In the genomic region with DNA sequence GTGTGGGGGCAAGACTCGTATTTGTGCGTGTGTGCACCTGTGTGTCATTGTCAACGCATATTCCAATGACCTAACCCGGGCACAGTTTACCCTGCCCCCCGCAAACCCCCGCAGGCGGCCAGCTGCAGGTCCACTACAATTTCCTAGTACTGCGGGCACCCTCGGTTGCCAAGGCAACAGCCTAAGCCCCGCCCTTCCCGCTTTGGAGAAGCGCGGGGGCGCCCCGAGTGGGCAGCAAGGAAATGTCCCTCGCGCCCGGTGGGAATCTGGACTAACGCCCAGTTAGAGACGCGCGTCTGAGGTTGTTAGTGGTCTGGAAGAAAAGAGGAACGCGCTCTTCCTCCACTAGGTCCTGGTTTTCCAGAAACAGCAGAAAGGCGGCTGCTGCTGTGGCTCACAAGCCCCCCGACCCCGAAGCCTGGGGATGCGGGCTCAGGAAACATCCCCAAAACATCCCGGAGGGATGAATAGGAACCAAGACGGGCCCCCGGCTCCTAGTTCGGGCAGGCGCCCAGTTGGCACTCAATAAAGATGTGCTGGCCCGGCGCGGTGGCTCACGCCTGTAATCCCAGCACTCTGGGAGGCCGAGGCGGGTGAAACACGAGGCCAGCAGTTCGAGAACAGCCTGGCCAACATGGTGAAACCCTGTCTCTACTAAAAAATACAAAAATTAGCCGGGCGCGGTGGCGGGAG, we compare ENCODE assay signal across 8 cellular contexts. TPM values are rescaled to one million over a fixed set of nuclear protein-coding genes. Genes with fewer than 3 reads are reported as not detected.
DNase-seq lines count a peak whose midpoint lies in the region; ATAC-seq and TF ChIP-seq lines count a peak whose summit lies in the region.

No MANE protein-coding gene starts in this region.

- no peak overlapping the region for H3K27ac Mint-ChIP-seq in Calu3 (ENCODE audit: unreplicated experiment)
- H3K27ac Mint-ChIP-seq in activated naive CD4-positive, alpha-beta T cell treated with anti-CD3 and anti-CD28 coated beads, Interleukin-2, amount 50 U/mL, for 24 hours: no peak overlapping the region

- H3K4me3 Mint-ChIP-seq in Calu3 (ENCODE audit: low read depth, unreplicated experiment): peak overlapping the region; percentile 99
- peak overlapping the region; percentile 91 for H3K4me3 Mint-ChIP-seq in activated naive CD4-positive, alpha-beta T cell treated with anti-CD3 and anti-CD28 coated beads, Interleukin-2, amount 50 U/mL, for 24 hours

- H3K36me3 ChIP-seq in Loucy (ENCODE audit: insufficient read depth, low read length): no peaks in the 10 kb centered on the region

- no peaks in the 10 kb centered on the region for H3K9me3 Mint-ChIP-seq in Calu3 (ENCODE audit: low read depth, unreplicated experiment)
- no peaks in the 10 kb centered on the region for H3K9me3 Mint-ChIP-seq in activated naive CD4-positive, alpha-beta T cell treated with anti-CD3 and anti-CD28 coated beads, Interleukin-2, amount 50 U/mL, for 24 hours

- peaks cover 20% of the 10 kb centered on the region for H3K4me1 Mint-ChIP-seq in Calu3 (ENCODE audit: low read depth, unreplicated experiment)
- H3K4me1 Mint-ChIP-seq in activated naive CD4-positive, alpha-beta T cell treated with anti-CD3 and anti-CD28 coated beads, Interleukin-2, amount 50 U/mL, for 24 hours: peaks cover 29% of the 10 kb centered on the region

- H3K36me3 Mint-ChIP-seq in Calu3 (ENCODE audit: insufficient read depth, unreplicated experiment): peaks cover 19% of the 10 kb centered on the region
- no peaks in the 10 kb centered on the region for H3K36me3 Mint-ChIP-seq in activated naive CD4-positive, alpha-beta T cell treated with anti-CD3 and anti-CD28 coated beads, Interleukin-2, amount 50 U/mL, for 24 hours

- no peaks in the 10 kb centered on the region for H4K20me1 ChIP-seq in Loucy (ENCODE audit: insufficient read depth, low read length, poor library complexity, severe bottlenecking)

- CTCF ChIA-PET in Calu3 (lab: Charles Lee): no interaction called here

- H3K79me2 ChIP-seq in Loucy (ENCODE audit: insufficient read depth, low read length): peaks cover 20% of the 10 kb centered on the region

- H3K27me3 Mint-ChIP-seq in Calu3 (ENCODE audit: unreplicated experiment): no peaks in the 10 kb centered on the region
- no peaks in the 10 kb centered on the region for H3K27me3 Mint-ChIP-seq in activated naive CD4-positive, alpha-beta T cell treated with anti-CD3 and anti-CD28 coated beads, Interleukin-2, amount 50 U/mL, for 24 hours

- H3K9me3 ChIP-seq in Loucy (ENCODE audit: insufficient read depth, low read depth, low read length): no peaks in the 10 kb centered on the region

- H3K4me2 ChIP-seq in Loucy (ENCODE audit: low read depth, low read length, poor library complexity, severe bottlenecking): peak overlapping the region; percentile 99

- peaks cover 7% of the 10 kb centered on the region; the same call in 1 of the 2 replicates for H3F3A ChIP-seq in Loucy (ENCODE audit: low read depth)

- DNase-seq in Calu3 (no peak), Right ventricle myocardium superior (peak; percentile 85), occipital lobe (lab: John Stamatoyannopoulos, UW) (peak; percentile 75), NCI-H226 (no peak)

- intact Hi-C loops in Calu3 (cut with micrococcal nuclease; ENCODE audit: unreplicated experiment) (no loop called here), Right ventricle myocardium superior (cut with DNase I) (no loop called here)

- no TSS peak for BruUV-seq in Calu3 (replicated peaks; lab: Mats Ljungman, UMichigan)

- peaks cover 35% of the 10 kb centered on the region for H3K4me1 ChIP-seq in Loucy (ENCODE audit: insufficient read depth, low read length, poor library complexity, severe bottlenecking)

- H3K9ac ChIP-seq in Loucy (ENCODE audit: low read depth, low read length, poor library complexity, severe bottlenecking): peak overlapping the region; percentile 95

- TF ChIP-seq CTCF in Calu3 (IDR thresholded peaks at IDR 0.05; ENCODE audit: unreplicated experiment) (no peak), Loucy (conservative IDR thresholded peaks at IDR 0.05; ENCODE audit: low read length) (peak; percentile 18; the same call in 1 of the 2 replicates)

- no peaks in the 10 kb centered on the region for H3K27me3 ChIP-seq in Loucy (ENCODE audit: insufficient read depth, low read length, poor library complexity, severe bottlenecking)

- H3K4me3 ChIP-seq in Loucy (ENCODE audit: low read length, poor library complexity, severe bottlenecking): peak overlapping the region; percentile 97

- H2AFZ ChIP-seq in Loucy (ENCODE audit: low read length): no peak overlapping the region

- no peaks in the 10 kb centered on the region for H3K9me2 ChIP-seq in Loucy (replicated peaks; ENCODE audit: low read depth, low read length)

- ATAC-seq in Right ventricle myocardium superior (ENCODE audit: poor library complexity): no peak
- ATAC-seq in GM18519 (IDR thresholded peaks at IDR 0.05; ENCODE audit: low FRiP score, unreplicated experiment): no peak
- ATAC-seq in HG03439 (IDR thresholded peaks at IDR 0.05; ENCODE audit: unreplicated experiment): no peak

RNA-seq across cellular contexts. Expression of gene ABHD14A, which starts 1.1 kb away (rescaled TPM):
- total RNA-seq in Calu3 (2022) (6.6 and 7.3 TPM in 2 replicates), Right ventricle myocardium superior (27.5 TPM), occipital lobe (20.6 TPM)

RNA-seq across cellular contexts. Expression of gene ABHD14B, which starts 2.2 kb away (rescaled TPM):
- total RNA-seq in Calu3 (2022) (39.8 and 45.4 TPM in 2 replicates), Right ventricle myocardium superior (12.6 TPM), occipital lobe (1.9 TPM)

RNA-seq across cellular contexts. Expression of gene ACY1, which starts 7.3 kb away (rescaled TPM):
- total RNA-seq in Calu3 (2022) (71.6 and 74.9 TPM in 2 replicates), Right ventricle myocardium superior (23.2 TPM), occipital lobe (2.8 TPM)

RNA-seq across cellular contexts. Expression of gene PCBP4, which starts 8.7 kb away (rescaled TPM):
- total RNA-seq in Calu3 (2022) (29.8 and 31.5 TPM in 2 replicates), Right ventricle myocardium superior (64.1 TPM), occipital lobe (42.7 TPM)

RNA-seq across cellular contexts. Expression of gene RPL29, which starts 19.7 kb away (rescaled TPM):
- total RNA-seq in Calu3 (2022) (747 and 782 TPM in 2 replicates), Right ventricle myocardium superior (594 TPM), occipital lobe (778 TPM)

Comparison
In these comparisons a context has a peak if more than half of its experiments do, and no peak if none do; other contexts are left out.
1. DNase-seq: peak in Right ventricle myocardium superior (single experiment) and occipital lobe (single experiment); none in Calu3 (single experiment) and NCI-H226 (single experiment).